ENCODE assay signal across 21 cellular contexts in genomic region chr3:143918848-143919247, GRCh38.
"Had no signal": no experiment of that assay in that cellular context is flagged by ENCODE, and none has a peak within 500 bp of the region (broad histone marks: within the 10 kb centered on the region; RNA-seq: fewer than 3 reads in every experiment).

No MANE protein-coding gene starts in this region.

- H3K4me3 Mint-ChIP-seq: nephron progenitor cell had no signal

- H3K27ac Mint-ChIP-seq: nephron progenitor cell had no signal

- H3K27me3 ChIP-seq: gastrocnemius medialis, neutrophil, sigmoid colon, tibial artery, upper lobe of left lung, uterus had no signal

- DNase-seq: effector memory CD4-positive, alpha-beta T cell; gastrocnemius medialis; kidney; left cardiac atrium; left ventricle myocardium inferior; mesenchymal stem cell; midbrain; nephron progenitor cell; posterior cingulate gyrus; sigmoid colon; stimulated activated CD4-positive, alpha-beta T cell treated with anti-CD3 and anti-CD28 coated beads, Interleukin-2, amount 100 ng/mL, for 24 hours; stimulated activated CD4-positive, alpha-beta T cell treated with anti-CD3 and anti-CD28 coated beads, Interleukin-4, amount 100 ng/mL, for 4 hours; stimulated activated naive CD4-positive, alpha-beta T cell treated with Interleukin-2 at 50 U/mL for 16 hours; tibial artery; upper lobe of left lung; uterus had no signal

- H3K27ac ChIP-seq: gastrocnemius medialis, left ventricle myocardium inferior, neutrophil, sigmoid colon, skin epidermis, tibial artery, upper lobe of left lung, uterus had no signal

- ATAC-seq: esophagus mucosa, gastrocnemius medialis, left cardiac atrium had no signal

- H3K36me3 ChIP-seq: gastrocnemius medialis, left ventricle myocardium inferior, neutrophil, sigmoid colon, tibial artery, upper lobe of left lung, uterus had no signal

- H3K9me3 ChIP-seq: gastrocnemius medialis, left ventricle myocardium inferior, neutrophil, sigmoid colon, tibial artery, upper lobe of left lung, uterus had no signal

- H3K4me1 ChIP-seq: gastrocnemius medialis, left ventricle myocardium inferior, sigmoid colon, tibial artery, upper lobe of left lung, uterus had no signal

- H3K4me3 ChIP-seq: gastrocnemius medialis, left ventricle myocardium inferior, lung, sigmoid colon, skin epidermis, tibial artery, upper lobe of left lung, uterus had no signal

- FAIRE-seq: endometrium, kidney had no signal

- H3K9me3 Mint-ChIP-seq: nephron progenitor cell had no signal
